Comparison of ENCODE assay signal across 16 cellular contexts in the genomic region with DNA sequence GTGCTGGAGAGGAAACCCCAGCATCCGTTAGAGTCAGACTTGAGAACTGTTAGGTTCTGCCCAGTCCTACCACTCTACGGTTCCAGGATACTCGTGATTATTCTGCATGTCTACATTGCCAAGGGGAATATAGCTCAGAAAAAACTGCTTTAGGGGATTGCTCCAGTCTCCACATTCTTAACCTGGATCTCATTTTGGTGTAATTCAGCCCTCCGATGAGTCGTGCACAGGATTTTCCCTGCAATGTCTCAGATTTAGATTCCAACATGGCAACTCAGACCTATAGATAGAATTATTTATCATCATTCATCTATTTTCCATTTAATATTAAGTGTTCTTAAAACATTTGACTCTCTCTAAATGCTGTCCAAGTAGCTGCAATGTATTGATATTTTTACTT.
DNase-seq lines count a peak whose midpoint lies in the region; ATAC-seq and TF ChIP-seq lines count a peak whose summit lies in the region.
"Had no signal": no experiment of that assay in that cellular context is flagged by ENCODE, and none has a peak within 500 bp of the region (broad histone marks: within the 10 kb centered on the region; RNA-seq: fewer than 3 reads in every experiment).

No MANE protein-coding gene starts in this region.

- WGBS in testis, 2 donors = 88 to 91% methylated on average over 5 of the region's 5 CpGs
- WGBS in trophoblast cell (ENCODE audit: extremely low coverage, insufficient coverage, insufficient read length) = no CpG with 5 or more reads among the region's 5 CpGs

- no peak overlapping the region for H2AK5ac ChIP-seq in trophoblast cell (ENCODE audit: low read length)

- H3K79me1 ChIP-seq in trophoblast cell (ENCODE audit: low read length) = no peaks in the 10 kb centered on the region

- TF ChIP-seq CTCF in RWPE2 (IDR thresholded peaks at IDR 0.05; ENCODE audit: poor library complexity, severe bottlenecking) (no peak), fibroblast of the aortic adventitia (IDR thresholded peaks at IDR 0.05; ENCODE audit: insufficient read depth, low read length) (no peak), testis (IDR thresholded peaks at IDR 0.05) (no peak)

- no peak overlapping the region for H2BK5ac ChIP-seq in trophoblast cell (ENCODE audit: low read depth, low read length, poor library complexity)

- no peak overlapping the region for H3K18ac ChIP-seq in trophoblast cell (ENCODE audit: low read length)

- H4K91ac ChIP-seq in trophoblast cell (ENCODE audit: low read depth, low read length) = no peak overlapping the region

- no peaks in the 10 kb centered on the region for H3K79me2 ChIP-seq in trophoblast cell (ENCODE audit: control insufficient read depth, insufficient read depth, low read length, poor library complexity)

- H3K9me3 ChIP-seq in RWPE2 (ENCODE audit: severe bottlenecking) (no peaks in the 10 kb centered on the region), testis (no peaks in the 10 kb centered on the region), trophoblast cell (ENCODE audit: insufficient read depth, low read depth, low read length) (no peaks in the 10 kb centered on the region)
- H3K9me3 ChIP-seq: A549, Caco-2, SJSA1 had no signal

- no peak overlapping the region for H3K27ac ChIP-seq in RWPE2 (ENCODE audit: poor library complexity, severe bottlenecking)
- no peak overlapping the region for H3K27ac ChIP-seq in testis
- H3K27ac ChIP-seq in trophoblast cell (ENCODE audit: low read depth, low read length) = no peak overlapping the region
- H3K27ac ChIP-seq: A549, KMS-11, SJSA1 had no signal

- no peak overlapping the region for H3K4me3 ChIP-seq in RWPE2 (ENCODE audit: severe bottlenecking)
- no peak overlapping the region for H3K4me3 ChIP-seq in fibroblast of the aortic adventitia (ENCODE audit: low read depth, low read length)
- no peak overlapping the region for H3K4me3 ChIP-seq in testis
- H3K4me3 ChIP-seq in trophoblast cell (ENCODE audit: low read depth, low read length) = no peak overlapping the region
- H3K4me3 ChIP-seq: A549, SJSA1 had no signal

- no peak overlapping the region for H4K8ac ChIP-seq in trophoblast cell (ENCODE audit: low read depth, low read length)

- no peak overlapping the region for H3K4ac ChIP-seq in trophoblast cell (ENCODE audit: low read depth, low read length)

- no peak overlapping the region for H2BK12ac ChIP-seq in trophoblast cell (ENCODE audit: low read length)

- H3K4me2 ChIP-seq in trophoblast cell (ENCODE audit: low read length) = no peak overlapping the region
- H3K4me2 ChIP-seq: A549, KMS-11 had no signal

- DNase-seq in Daoy (ENCODE audit: low read depth) = peak; percentile 11
- peak; percentile 33 for DNase-seq in HS-5 (ENCODE audit: low read depth)
- DNase-seq in RWPE2 (ENCODE audit: low spot score) = no peak
- DNase-seq in fibroblast of the aortic adventitia (ENCODE audit: low read depth) = peak; percentile 53
- DNase-seq in testis = no peak
- DNase-seq in trophoblast cell = no peak
- DNase-seq in cerebellum (ENCODE audit: low spot score) = no peak
- DNase-seq in stimulated activated CD8-positive, alpha-beta memory T cell treated with anti-CD3 and anti-CD28 coated beads, Interleukin-4, amount 100 ng/mL, for 48 hours = no peak
- DNase-seq: Caco-2, MM.1S, NCI-H1694 treated with DMSO at 0.1 percent for 48 hours, NCI-H2171, NCI-H510A had no signal

- H3K36me3 ChIP-seq in RWPE2 (ENCODE audit: low read depth) (no peaks in the 10 kb centered on the region), testis (ENCODE audit: low read depth, missing control alignments) (no peaks in the 10 kb centered on the region), trophoblast cell (ENCODE audit: control insufficient read depth in 1 of 2, insufficient read depth in 2 of 2, low read length in 2 of 2) (no peaks in the 10 kb centered on the region)
- H3K36me3 ChIP-seq: SJSA1 had no signal

- ATAC-seq in RWPE2 (ENCODE audit: low read depth) = peak; percentile 27; the same call in 2 of the 3 replicates
- ATAC-seq: A549 had no signal

- H3K23ac ChIP-seq in trophoblast cell (ENCODE audit: low read length) = no peak overlapping the region

- H3K9ac ChIP-seq in trophoblast cell (ENCODE audit: low read length) = no peak overlapping the region
- H3K9ac ChIP-seq: KMS-11 had no signal

- TF ChIP-seq POLR2A in testis (IDR thresholded peaks at IDR 0.05) = no peak

- H2AFZ ChIP-seq in trophoblast cell (ENCODE audit: insufficient read depth, low read length, poor library complexity) = no peak overlapping the region

- intact Hi-C loops in testis (cut with DNase I; ENCODE audit: low total_unique reads) = no loop called here

- H3K4me1 ChIP-seq in RWPE2 (ENCODE audit: insufficient read depth, poor library complexity, severe bottlenecking) (no peaks in the 10 kb centered on the region), testis (no peaks in the 10 kb centered on the region), trophoblast cell (ENCODE audit: control insufficient read depth in 1 of 2, insufficient read depth in 2 of 2, low read length in 2 of 2) (peaks cover 0 to 3% of the 10 kb centered on the region in 2 experiments)
- H3K4me1 ChIP-seq: A549, Caco-2 had no signal

- H4K12ac ChIP-seq in trophoblast cell (ENCODE audit: low read depth, low read length) = no peak overlapping the region

- no peak overlapping the region for H3K14ac ChIP-seq in trophoblast cell (ENCODE audit: low read length)

- H3K27me3 ChIP-seq in RWPE2 (ENCODE audit: insufficient read depth, poor library complexity, severe bottlenecking) (no peaks in the 10 kb centered on the region), testis (no peaks in the 10 kb centered on the region), trophoblast cell (ENCODE audit: insufficient read depth, low read length) (no peaks in the 10 kb centered on the region)
- H3K27me3 ChIP-seq: SJSA1 had no signal

- H2BK120ac ChIP-seq in trophoblast cell (ENCODE audit: insufficient read depth, low read length, poor library complexity) = no peak overlapping the region

Comparison
In these comparisons a context has a peak if more than half of its experiments do, and no peak if none do; other contexts are left out.
1. DNase-seq: peak in Daoy (single experiment), HS-5 (single experiment) and fibroblast of the aortic adventitia (single experiment); none in RWPE2 (single experiment), testis (single experiment), trophoblast cell (0 of 2), cerebellum (single experiment) and stimulated activated CD8-positive, alpha-beta memory T cell treated with anti-CD3 and anti-CD28 coated beads, Interleukin-4, amount 100 ng/mL, for 48 hours (single experiment).